37 cellular contexts compared by ENCODE assay signal in the genomic region with DNA sequence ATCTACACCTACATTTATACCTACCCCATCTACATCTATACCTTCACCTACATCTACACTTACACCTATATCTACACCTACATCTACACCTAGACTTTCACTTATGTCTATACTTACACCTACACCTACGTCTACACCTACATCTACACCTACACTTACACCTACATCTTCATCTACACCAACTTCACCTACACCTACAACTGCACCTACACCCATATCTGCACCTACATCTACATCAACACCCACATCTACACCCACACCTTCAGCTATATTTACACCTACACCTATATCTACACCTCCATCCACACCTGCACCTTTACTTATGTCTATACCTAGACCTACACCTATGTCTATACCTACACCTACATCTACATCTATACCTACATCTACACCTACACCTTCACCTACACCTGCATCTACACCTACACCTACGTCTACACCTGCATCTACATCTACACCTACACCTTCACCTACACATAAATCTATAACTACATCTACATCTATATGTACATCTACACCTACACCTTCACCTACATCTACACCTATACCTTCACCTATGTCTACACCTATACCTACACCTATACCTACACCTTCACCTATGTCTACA. TPM values are rescaled to one million over a fixed set of nuclear protein-coding genes. Genes with fewer than 3 reads are reported as not detected.
"Had no signal": no experiment of that assay in that cellular context is flagged by ENCODE, and none has a peak within 500 bp of the region (broad histone marks: within the 10 kb centered on the region; RNA-seq: fewer than 3 reads in every experiment).

No MANE protein-coding gene starts in this region.

- H3K4me3 ChIP-seq: adrenal gland, body of pancreas, breast epithelium had no signal

- H3K36me3 Mint-ChIP-seq: activated CD8-positive, alpha-beta memory T cell treated with anti-CD3 and anti-CD28 coated beads, Interleukin-2, amount 10 ng/mL, durations not matched to agents 7 days and 5 days; activated naive CD4-positive, alpha-beta T cell treated with anti-CD3 and anti-CD28 coated beads, Interleukin-2, amount 50 U/mL, for 72 hours; activated naive CD8-positive, alpha-beta T cell treated with anti-CD3 and anti-CD28 coated beads for 36 hours had no signal

- H3K9me3 ChIP-seq: adrenal gland, body of pancreas, breast epithelium had no signal

- H3K36me3 ChIP-seq: adrenal gland, brain microvascular endothelial cell, breast epithelium had no signal

- DNase-seq: activated B cell treated with CpG ODN at 0.5 μM for 24 hours; activated CD4-positive, alpha-beta memory T cell treated with anti-CD3 and anti-CD28 coated beads, Interleukin-2, amount 10 ng/mL, durations not matched to agents 7 days and 5 days; activated CD4-positive, alpha-beta T cell treated with anti-CD3 and anti-CD28 coated beads for 1 hour; activated CD4-positive, alpha-beta T cell treated with anti-CD3 and anti-CD28 coated beads for 48 hours; activated CD4-positive, alpha-beta T cell treated with anti-CD3 and anti-CD28 coated beads, Interleukin-2, amount 50 U/mL, for 48 hours; activated CD8-positive, alpha-beta memory T cell treated with anti-CD3 and anti-CD28 coated beads for 24 hours; activated CD8-positive, alpha-beta memory T cell treated with anti-CD3 and anti-CD28 coated beads, Interleukin-2, amount 10 ng/mL, durations not matched to agents 7 days and 5 days; activated CD8-positive, alpha-beta memory T cell treated with anti-CD3 and anti-CD28 coated beads, Interleukin-2, amount 50 U/mL, for 48 hours; activated CD8-positive, alpha-beta T cell treated with anti-CD3 and anti-CD28 coated beads, Interleukin-2, amount 10 ng/mL, durations not matched to agents 7 days and 5 days; activated effector memory CD4-positive, alpha-beta T cell treated with Interleukin-2 at 50 U/mL for 16 hours; activated gamma-delta T cell; activated naive CD4-positive, alpha-beta T cell treated with anti-CD3 and anti-CD28 coated beads, Interleukin-2, amount 50 U/mL, for 16 hours; activated naive CD4-positive, alpha-beta T cell treated with Interleukin-2 at 50 U/mL for 16 hours; activated naive CD8-positive, alpha-beta T cell treated with anti-CD3 and anti-CD28 coated beads for 36 hours; activated T-cell treated with anti-CD3 and anti-CD28 coated beads, Interleukin-2, amount 50 U/mL, for 48 hours; amniotic stem cell; aorta; body of pancreas; brain microvascular endothelial cell; central memory CD4-positive, alpha-beta T cell; T-helper 1 cell; T-helper 2 cell; T-helper 9 cell had no signal

- H3K27ac ChIP-seq: adrenal gland, body of pancreas, brain microvascular endothelial cell, breast epithelium, VCaP had no signal

- H3K27me3 ChIP-seq: body of pancreas, brain microvascular endothelial cell had no signal

- H3K27me3 Mint-ChIP-seq: activated CD4-positive, alpha-beta memory T cell treated with anti-CD3 and anti-CD28 coated beads, Interleukin-2, amount 10 ng/mL, durations not matched to agents 7 days and 5 days; activated CD4-positive, alpha-beta T cell treated with anti-CD3 and anti-CD28 coated beads, Interleukin-2, amount 10 ng/mL, durations not matched to agents 7 days and 5 days; activated CD8-positive, alpha-beta memory T cell treated with anti-CD3 and anti-CD28 coated beads, Interleukin-2, amount 10 ng/mL, durations not matched to agents 7 days and 5 days had no signal

- H3K4me1 ChIP-seq: adrenal gland, body of pancreas, breast epithelium had no signal

- H3K4me3 Mint-ChIP-seq: activated B cell treated with CpG ODN at 0.5 μM for 24 hours; activated CD4-positive, alpha-beta memory T cell treated with anti-CD3 and anti-CD28 coated beads, Interleukin-2, amount 10 ng/mL, durations not matched to agents 7 days and 5 days; activated CD4-positive, alpha-beta T cell treated with anti-CD3 and anti-CD28 coated beads for 36 hours; activated CD4-positive, alpha-beta T cell treated with anti-CD3 and anti-CD28 coated beads, Interleukin-2, amount 10 ng/mL, durations not matched to agents 7 days and 5 days; activated CD8-positive, alpha-beta memory T cell treated with anti-CD3 and anti-CD28 coated beads, Interleukin-2, amount 10 ng/mL, durations not matched to agents 7 days and 5 days; activated CD8-positive, alpha-beta T cell treated with anti-CD3 and anti-CD28 coated beads, Interleukin-2, amount 10 ng/mL, durations not matched to agents 7 days and 5 days; activated naive CD8-positive, alpha-beta T cell treated with anti-CD3 and anti-CD28 coated beads for 36 hours; activated T-cell treated with anti-CD3 and anti-CD28 coated beads, Interleukin-2, amount 50 U/mL, for 24 hours; T-helper 1 cell treated with Interleukin-12 subunit alpha and Interleukin-12 subunit beta and Interleukin-4 antibody, amounts not matched to agents 30 μg/mL and 1 μg/mL, for 36 hours; T-helper 2 cell treated with Interferon-gamma antibody and Interleukin-4, amounts not matched to agents 5 μg/mL and 100 μg/mL, for 36 hours had no signal

- H3K4me1 Mint-ChIP-seq: activated B cell treated with CpG ODN at 0.5 μM for 24 hours; activated CD4-positive, alpha-beta memory T cell treated with anti-CD3 and anti-CD28 coated beads, Interleukin-2, amount 10 ng/mL, durations not matched to agents 7 days and 5 days; activated CD4-positive, alpha-beta T cell treated with anti-CD3 and anti-CD28 coated beads for 36 hours; activated CD4-positive, alpha-beta T cell treated with anti-CD3 and anti-CD28 coated beads, Interleukin-2, amount 10 ng/mL, durations not matched to agents 7 days and 5 days; activated CD8-positive, alpha-beta memory T cell treated with anti-CD3 and anti-CD28 coated beads, Interleukin-2, amount 10 ng/mL, durations not matched to agents 7 days and 5 days; activated naive CD8-positive, alpha-beta T cell treated with anti-CD3 and anti-CD28 coated beads for 36 hours had no signal

- H3K27ac Mint-ChIP-seq: activated B cell treated with CpG ODN at 0.5 μM for 24 hours; activated CD4-positive, alpha-beta memory T cell treated with anti-CD3 and anti-CD28 coated beads, Interleukin-2, amount 10 ng/mL, durations not matched to agents 7 days and 5 days; activated CD4-positive, alpha-beta T cell treated with anti-CD3 and anti-CD28 coated beads for 36 hours; activated CD4-positive, alpha-beta T cell treated with anti-CD3 and anti-CD28 coated beads, Interleukin-2, amount 10 ng/mL, durations not matched to agents 7 days and 5 days; activated CD8-positive, alpha-beta memory T cell treated with anti-CD3 and anti-CD28 coated beads, Interleukin-2, amount 10 ng/mL, durations not matched to agents 7 days and 5 days; activated CD8-positive, alpha-beta T cell treated with anti-CD3 and anti-CD28 coated beads, Interleukin-2, amount 10 ng/mL, durations not matched to agents 7 days and 5 days; activated naive CD4-positive, alpha-beta T cell treated with anti-CD3 and anti-CD28 coated beads, Interleukin-2, amount 50 U/mL, for 72 hours; activated naive CD8-positive, alpha-beta T cell treated with anti-CD3 and anti-CD28 coated beads for 36 hours; activated T-cell treated with anti-CD3 and anti-CD28 coated beads, Interleukin-2, amount 50 U/mL, for 24 hours; activated T-helper 2 cell treated with anti-CD3 and anti-CD28 coated beads, Interferon-gamma antibody, Interleukin-2, Interleukin-4, amounts not matched to agents 10 μg/mL and 5 μg/mL and 100 μg/mL, durations not matched to agents 14 hours and 24 hours and 36 hours; T-helper 1 cell treated with Interleukin-12 subunit alpha and Interleukin-12 subunit beta and Interleukin-4 antibody, amounts not matched to agents 30 μg/mL and 1 μg/mL, for 36 hours; T-helper 2 cell treated with Interferon-gamma antibody and Interleukin-4, amounts not matched to agents 5 μg/mL and 100 μg/mL, for 36 hours had no signal

- H3K9me3 Mint-ChIP-seq: activated B cell treated with CpG ODN at 0.5 μM for 24 hours; activated CD4-positive, alpha-beta memory T cell treated with anti-CD3 and anti-CD28 coated beads, Interleukin-2, amount 10 ng/mL, durations not matched to agents 7 days and 5 days; activated CD4-positive, alpha-beta T cell treated with anti-CD3 and anti-CD28 coated beads, Interleukin-2, amount 10 ng/mL, durations not matched to agents 7 days and 5 days; activated naive CD4-positive, alpha-beta T cell treated with anti-CD3 and anti-CD28 coated beads, Interleukin-2, amount 50 U/mL, for 72 hours; activated naive CD8-positive, alpha-beta T cell treated with anti-CD3 and anti-CD28 coated beads for 36 hours; activated T-cell treated with anti-CD3 and anti-CD28 coated beads, Interleukin-2, amount 50 U/mL, for 24 hours; activated T-helper 2 cell treated with anti-CD3 and anti-CD28 coated beads, Interferon-gamma antibody, Interleukin-2, Interleukin-4, amounts not matched to agents 10 μg/mL and 5 μg/mL and 100 μg/mL, durations not matched to agents 14 hours and 24 hours and 36 hours; T-helper 1 cell treated with Interleukin-12 subunit alpha and Interleukin-12 subunit beta and Interleukin-4 antibody, amounts not matched to agents 30 μg/mL and 1 μg/mL, for 36 hours; T-helper 2 cell treated with Interferon-gamma antibody and Interleukin-4, amounts not matched to agents 5 μg/mL and 100 μg/mL, for 36 hours had no signal

- FAIRE-seq: astrocyte, TTC549 had no signal

- ATAC-seq: activated CD4-positive, alpha-beta T cell treated with anti-CD3 and anti-CD28 coated beads for 36 hours; activated CD8-positive, alpha-beta memory T cell treated with anti-CD3 and anti-CD28 coated beads, Interleukin-2, amount 10 ng/mL, durations not matched to agents 7 days and 5 days; activated CD8-positive, alpha-beta T cell treated with anti-CD3 and anti-CD28 coated beads, Interleukin-2, amount 10 ng/mL, durations not matched to agents 7 days and 5 days; activated naive CD4-positive, alpha-beta T cell treated with anti-CD3 and anti-CD28 coated beads, Interleukin-2, amount 50 U/mL, for 72 hours; body of pancreas had no signal

RNA-seq across cellular contexts. Expression of a gene that starts 30.9 kb away (rescaled TPM):
- total RNA-seq: activated B cell treated with CpG ODN at 0.5 μM for 24 hours; activated CD4-positive, alpha-beta memory T cell treated with anti-CD3 and anti-CD28 coated beads, Interleukin-2, amount 10 ng/mL, durations not matched to agents 7 days and 5 days; activated CD4-positive, alpha-beta T cell treated with anti-CD3 and anti-CD28 coated beads for 36 hours; activated CD4-positive, alpha-beta T cell treated with anti-CD3 and anti-CD28 coated beads, Interleukin-2, amount 10 ng/mL, durations not matched to agents 7 days and 5 days; activated CD8-positive, alpha-beta memory T cell treated with anti-CD3 and anti-CD28 coated beads, Interleukin-2, amount 10 ng/mL, durations not matched to agents 7 days and 5 days; activated CD8-positive, alpha-beta T cell treated with anti-CD3 and anti-CD28 coated beads, Interleukin-2, amount 10 ng/mL, durations not matched to agents 7 days and 5 days; activated naive CD4-positive, alpha-beta T cell treated with anti-CD3 and anti-CD28 coated beads, Interleukin-2, amount 50 U/mL, for 72 hours; activated naive CD8-positive, alpha-beta T cell treated with anti-CD3 and anti-CD28 coated beads for 36 hours; activated T-helper 2 cell treated with anti-CD3 and anti-CD28 coated beads, Interferon-gamma antibody, Interleukin-2, Interleukin-4, amounts not matched to agents 10 μg/mL and 5 μg/mL and 100 μg/mL, durations not matched to agents 14 hours and 24 hours and 36 hours; adrenal gland; aorta; astrocyte; body of pancreas; breast epithelium; cardiac septum; cerebellum had no signal
- polyA plus RNA-seq: adrenal gland, aorta had no signal
